ENCODE assay signal across 1 cellular context in the genomic region with DNA sequence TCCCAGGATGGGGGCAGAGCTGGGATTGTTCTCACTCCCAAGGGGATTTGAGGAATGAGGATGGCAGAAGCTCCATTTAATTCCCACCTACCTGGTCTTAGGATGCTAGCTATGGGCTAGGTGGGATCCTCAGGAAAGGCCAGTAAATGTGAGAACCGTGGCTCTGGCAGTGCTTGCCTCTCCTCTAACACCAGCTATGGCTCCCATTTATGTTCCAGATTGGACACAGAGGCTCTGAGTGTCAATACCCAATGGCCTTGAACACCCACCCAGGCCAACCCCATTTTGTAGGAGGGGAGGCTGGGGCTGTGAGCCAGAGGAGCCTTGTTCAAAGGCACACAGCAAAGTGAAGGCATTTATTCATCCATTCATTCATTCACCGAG.
TF ChIP-seq lines count a peak whose summit lies in the region.

No MANE protein-coding gene starts in this region.

TF ChIP-seq in H1, 55 proteins besides CTCF, POLR2A, EP300 and RAD21 (continued from another document):
- no peak for TF ChIP-seq ATF3 (IDR thresholded peaks at IDR 0.05; ENCODE audit: insufficient read depth, low read depth, low read length)
- no peak for TF ChIP-seq SRF (IDR thresholded peaks at IDR 0.05; ENCODE audit: low read depth, low read length)
- TF ChIP-seq EGR1 (IDR thresholded peaks at IDR 0.05; ENCODE audit: borderline replicate concordance, low read depth, low read length) = no peak
- TF ChIP-seq SUZ12 (IDR thresholded peaks at IDR 0.05; ENCODE audit: low read length) = no peak
- no peak for TF ChIP-seq BRCA1 (IDR thresholded peaks at IDR 0.05; ENCODE audit: low read depth, low read length)
- no peak for TF ChIP-seq KDM1A (IDR thresholded peaks at IDR 0.05; ENCODE audit: borderline replicate concordance, low read length)
- TF ChIP-seq GTF2F1 (IDR thresholded peaks at IDR 0.05; ENCODE audit: borderline replicate concordance, low read depth, low read length) = no peak
